1 cellular context compared by ENCODE assay signal in the genomic region with DNA sequence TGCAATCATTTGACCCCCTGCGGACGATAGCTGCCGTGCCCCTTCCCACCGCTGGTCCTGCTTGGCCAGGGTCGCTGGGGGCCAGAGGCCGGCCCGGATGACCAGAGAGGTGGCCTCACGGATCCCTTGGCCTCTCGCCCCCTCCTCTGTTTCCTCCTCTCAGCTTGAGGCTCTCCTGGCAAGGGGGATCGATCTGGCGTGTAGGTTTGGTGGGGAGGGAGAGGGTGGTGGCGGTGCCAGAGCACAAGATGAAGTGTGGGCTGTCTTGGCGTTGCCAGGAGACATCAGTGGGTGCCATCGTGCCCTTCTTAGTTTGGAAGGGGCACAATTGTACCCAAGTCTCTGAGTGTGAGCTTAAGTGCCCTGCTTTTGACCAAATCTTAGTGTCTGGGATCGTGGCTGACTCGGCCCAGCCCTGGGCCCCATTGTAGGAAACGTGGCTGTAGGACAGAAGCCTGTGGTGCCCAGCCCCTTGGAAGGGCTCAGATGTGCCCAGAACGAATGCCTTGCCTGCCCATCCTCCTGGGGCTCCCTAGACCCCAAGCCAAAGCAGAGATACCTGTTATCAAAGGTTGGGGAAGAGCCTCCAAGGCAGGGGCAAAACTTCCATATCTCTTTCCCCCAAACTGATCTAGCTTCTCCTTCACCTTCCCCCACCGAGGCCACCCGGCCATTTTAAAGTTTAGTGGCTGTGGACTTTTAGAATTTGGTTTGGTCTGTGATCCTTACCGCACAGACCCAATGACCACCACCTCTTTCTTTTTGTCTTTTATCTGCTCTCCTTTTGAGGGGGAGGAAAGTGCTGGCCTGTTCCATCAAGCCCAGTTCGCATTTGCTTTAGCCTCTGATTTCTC.
A peak's percentile ranks its signal among the peaks of the same experiment; 100 is the strongest.
TF ChIP-seq lines count a peak whose summit lies in the region.

No MANE protein-coding gene starts in this region.

TF ChIP-seq in H1, 55 proteins besides CTCF, POLR2A, EP300 and RAD21:
- no peak for TF ChIP-seq ATF2 (IDR thresholded peaks at IDR 0.05; ENCODE audit: low read length)
- no peak for TF ChIP-seq TAF7 (optimal IDR thresholded peaks at IDR 0.05; ENCODE audit: borderline replicate concordance, low read depth, low read length)
- no peak for TF ChIP-seq CTBP2 (IDR thresholded peaks at IDR 0.05; ENCODE audit: borderline replicate concordance, insufficient read depth, insufficient read length, low read length)
- TF ChIP-seq KDM5A (IDR thresholded peaks at IDR 0.05; ENCODE audit: low read length) = no peak
- TF ChIP-seq ZNF274 (IDR thresholded peaks at IDR 0.05; ENCODE audit: borderline replicate concordance, extremely low read depth, low read length) = no peak
- TF ChIP-seq FOSL1 (IDR thresholded peaks at IDR 0.05; ENCODE audit: insufficient read depth, low read depth, low read length) = no peak
- TF ChIP-seq MAFK (IDR thresholded peaks at IDR 0.05; ENCODE audit: low read depth, low read length) = no peak
- TF ChIP-seq KDM4A (IDR thresholded peaks at IDR 0.05; ENCODE audit: low read depth, low read length, severe bottlenecking) = peak; percentile 36
- no peak for TF ChIP-seq CEBPB (IDR thresholded peaks at IDR 0.05; ENCODE audit: low read depth, low read length)
- TF ChIP-seq, protein P1, sequence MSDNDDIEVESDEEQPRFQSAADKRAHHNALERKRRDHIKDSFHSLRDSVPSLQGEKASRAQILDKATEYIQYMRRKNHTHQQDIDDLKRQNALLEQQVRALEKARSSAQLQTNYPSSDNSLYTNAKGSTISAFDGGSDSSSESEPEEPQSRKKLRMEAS (IDR thresholded peaks at IDR 0.05) = no peak
- no peak for TF ChIP-seq PHF8 (conservative IDR thresholded peaks at IDR 0.05; ENCODE audit: low read depth, low read length)
- no peak for TF ChIP-seq SIX5 (IDR thresholded peaks at IDR 0.05; ENCODE audit: low read depth, low read length)
- no peak for TF ChIP-seq EZH2 (IDR thresholded peaks at IDR 0.05; ENCODE audit: low read depth, low read length, severe bottlenecking)
- no peak for TF ChIP-seq USF2 (IDR thresholded peaks at IDR 0.05; ENCODE audit: low read length)
- no peak for TF ChIP-seq TCF12 (IDR thresholded peaks at IDR 0.05; ENCODE audit: low read depth, low read length)
- peak; percentile 95 for TF ChIP-seq RNF2 (IDR thresholded peaks at IDR 0.05; ENCODE audit: borderline replicate concordance, low read depth, low read length, missing control alignments, poor library complexity, severe bottlenecking)
- TF ChIP-seq RFX5 (IDR thresholded peaks at IDR 0.05; ENCODE audit: borderline replicate concordance, low read depth, low read length) = no peak
- no peak for TF ChIP-seq HDAC6 (IDR thresholded peaks at IDR 0.05; ENCODE audit: low read depth, low read length)
